In genomic region chr13:81017525-81018152, GRCh38 we compare ENCODE assay signal across 8 cellular contexts.
A peak's percentile ranks its signal among the peaks of the same experiment; 100 is the strongest.
DNase-seq lines count a peak whose midpoint lies in the region; ATAC-seq and TF ChIP-seq lines count a peak whose summit lies in the region.

No MANE protein-coding gene starts in this region.

- H3K9ac ChIP-seq in mesenchymal stem cell (ENCODE audit: low read length), result peak overlapping the region; percentile 59

- no peak overlapping the region for H2BK120ac ChIP-seq in mesenchymal stem cell (ENCODE audit: low read depth, low read length)

- H3K18ac ChIP-seq in mesenchymal stem cell (ENCODE audit: low read depth in 1 of 2, low read length in 2 of 2), result no peak overlapping the region

- no peaks in the 10 kb centered on the region for H3K27me3 ChIP-seq in cardiac muscle cell
- no peaks in the 10 kb centered on the region for H3K27me3 ChIP-seq in mesenchymal stem cell (ENCODE audit: control insufficient read depth in 1 of 2, insufficient read depth in 1 of 2, low read length in 2 of 2)

- ATAC-seq in Right ventricle myocardium inferior, result no peak
- ATAC-seq in HG03521 (IDR thresholded peaks at IDR 0.05; ENCODE audit: unreplicated experiment), result peak; percentile 64

- no peaks in the 10 kb centered on the region for H3K4me1 ChIP-seq in cardiac muscle cell (ENCODE audit: low read depth)
- H3K4me1 ChIP-seq in mesenchymal stem cell (ENCODE audit: control insufficient read depth, insufficient read depth, low read depth, low read length), result no peaks in the 10 kb centered on the region

- H3K36me3 ChIP-seq in cardiac muscle cell (no peaks in the 10 kb centered on the region), mesenchymal stem cell (ENCODE audit: control insufficient read depth in 1 of 2, insufficient read depth in 2 of 2, low read depth in 1 of 2, low read length in 2 of 2) (no peaks in the 10 kb centered on the region)

- H2BK5ac ChIP-seq in mesenchymal stem cell (ENCODE audit: low read depth, low read length, poor library complexity, severe bottlenecking), result no peak overlapping the region

- H3K9me3 ChIP-seq in cardiac muscle cell (ENCODE audit: low read depth) (no peaks in the 10 kb centered on the region), mesenchymal stem cell (ENCODE audit: control insufficient read depth, low read length) (peaks cover 12% of the 10 kb centered on the region)

- H4K91ac ChIP-seq in mesenchymal stem cell (ENCODE audit: low read length), result no peak overlapping the region

- H4K8ac ChIP-seq in mesenchymal stem cell (ENCODE audit: low read length), result no peak overlapping the region

- H2BK15ac ChIP-seq in mesenchymal stem cell (ENCODE audit: low read depth, poor library complexity, severe bottlenecking), result no peak overlapping the region

- no peak overlapping the region for H3K23ac ChIP-seq in mesenchymal stem cell (ENCODE audit: low read length in 2 of 2)

- intact Hi-C loops in Right ventricle myocardium inferior (cut with DNase I), result loop anchor here (10.0 kb wide), 1 partner anchor 673 kb away; the partner anchor contains the start of gene SPRY2

- no peak overlapping the region for H2AFZ ChIP-seq in mesenchymal stem cell (ENCODE audit: low read depth, low read length)

- H3K27ac ChIP-seq in cardiac muscle cell (no peak overlapping the region), mesenchymal stem cell (ENCODE audit: low read length, poor library complexity, severe bottlenecking) (no peak overlapping the region)

- H3K79me1 ChIP-seq in mesenchymal stem cell (replicated peaks; ENCODE audit: low read length, poor library complexity, severe bottlenecking), result no peaks in the 10 kb centered on the region

- no peak overlapping the region for H3K14ac ChIP-seq in mesenchymal stem cell (ENCODE audit: low read length in 2 of 2)

- H3K4me3 ChIP-seq in cardiac muscle cell, result no peak overlapping the region
- H3K4me3 ChIP-seq in mesenchymal stem cell (ENCODE audit: insufficient read depth in 1 of 2, low read depth in 1 of 2, low read length in 2 of 2), result peak overlapping the region in 1 of 2 experiments; percentile 14

- no peak overlapping the region for H3K4ac ChIP-seq in mesenchymal stem cell (ENCODE audit: low read depth in 1 of 2, low read length in 2 of 2)

- WGBS in mesenchymal stem cell, result no CpG with 5 or more reads among the region's 4 CpGs

- no peak overlapping the region for H3K4me2 ChIP-seq in mesenchymal stem cell (ENCODE audit: low read length, poor library complexity, severe bottlenecking)

- TF ChIP-seq CTCF in cardiac muscle cell (IDR thresholded peaks at IDR 0.05; ENCODE audit: low read depth, low read length), result peak; percentile 51

- DNase-seq in cardiac muscle cell (ENCODE audit: low read depth in 1 of 2, low spot score in 1 of 2) (peak; percentile 67 to 70), Right ventricle myocardium inferior (ENCODE audit: missing footprints) (no peak), NCI-H82 (lab: John Stamatoyannopoulos, UW) (peak; percentile 78), dedifferentiated amniotic fluid mesenchymal stem cell (ENCODE audit: extremely low spot score) (peak; percentile 64), mesenchymal stem cell (peak; percentile 62)
- no peak for DNase-seq in activated effector memory CD4-positive, alpha-beta T cell treated with Interleukin-2 at 50 U/mL for 16 hours
- DNase-seq in stimulated activated CD4-positive, alpha-beta T cell treated with anti-CD3 and anti-CD28 coated beads, Interleukin-4, amount 100 ng/mL, for 4 hours, result no peak

- no peak overlapping the region for H2BK12ac ChIP-seq in mesenchymal stem cell (ENCODE audit: low read length in 2 of 2)

- no peak overlapping the region for H2AK5ac ChIP-seq in mesenchymal stem cell (ENCODE audit: low read length, severe bottlenecking)

Comparison
In these comparisons a context has a peak if more than half of its experiments do, and no peak if none do; other contexts are left out.
1. DNase-seq: peak in cardiac muscle cell (2 of 2), NCI-H82 (single experiment), dedifferentiated amniotic fluid mesenchymal stem cell (single experiment) and mesenchymal stem cell (single experiment); none in Right ventricle myocardium inferior (single experiment), activated effector memory CD4-positive, alpha-beta T cell treated with Interleukin-2 at 50 U/mL for 16 hours (single experiment) and stimulated activated CD4-positive, alpha-beta T cell treated with anti-CD3 and anti-CD28 coated beads, Interleukin-4, amount 100 ng/mL, for 4 hours (0 of 2).